ENCODE assay signal across 8 cellular contexts in the genomic region with DNA sequence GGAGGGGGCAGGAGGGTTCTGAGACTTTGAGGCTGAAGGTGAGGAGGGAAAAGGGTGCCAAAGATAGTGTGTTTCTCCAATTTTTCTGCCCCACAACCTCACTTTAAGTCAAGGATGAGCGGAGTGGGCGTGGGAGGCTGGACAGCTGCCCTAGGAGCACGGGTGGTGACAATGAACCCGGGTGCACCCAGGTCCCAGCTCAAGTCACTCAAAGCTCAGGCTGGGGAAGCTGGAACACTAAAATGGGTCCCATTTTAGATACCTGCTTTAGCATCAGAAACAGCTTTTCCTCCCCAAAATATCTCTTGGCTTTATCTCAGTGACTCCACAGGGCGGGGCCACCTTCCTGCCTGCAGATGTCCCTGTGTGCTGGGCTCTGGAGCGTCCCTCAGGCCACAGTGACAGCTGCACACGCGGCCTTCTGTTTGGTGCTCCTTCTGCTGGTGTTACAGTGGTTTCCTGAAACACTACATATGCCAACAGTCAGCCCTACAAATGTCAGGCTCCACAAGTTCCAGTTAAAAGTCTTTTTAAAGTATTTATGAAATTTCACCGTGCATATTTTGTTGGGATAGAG. TPM values are rescaled to one million over a fixed set of nuclear protein-coding genes. Genes with fewer than 3 reads are reported as not detected.
DNase-seq lines count a peak whose midpoint lies in the region.

No MANE protein-coding gene starts in this region.

- H3K4me1 Mint-ChIP-seq in activated naive CD8-positive, alpha-beta T cell treated with anti-CD3 and anti-CD28 coated beads for 36 hours: peaks cover 29% of the 10 kb centered on the region

- H3K4me3 Mint-ChIP-seq in activated naive CD8-positive, alpha-beta T cell treated with anti-CD3 and anti-CD28 coated beads for 36 hours: peak overlapping the region; percentile 45

- peaks cover 19% of the 10 kb centered on the region for H3K36me3 Mint-ChIP-seq in activated naive CD8-positive, alpha-beta T cell treated with anti-CD3 and anti-CD28 coated beads for 36 hours

- DNase-seq in DMS153 treated with DMSO at 0.1 percent for 48 hours (lab: John Stamatoyannopoulos, UW; ENCODE audit: unreplicated experiment) (peak; percentile 21), DMS153 (lab: John Stamatoyannopoulos, UW) (no peak), NAMALWA (ENCODE audit: low spot score) (peak; percentile 49), myocyte (ENCODE audit: low read depth) (peak; percentile 84), foreskin melanocyte (no peak), GM19238 (ENCODE audit: insufficient read length, low spot score) (no peak), dedifferentiated amniotic fluid mesenchymal stem cell (ENCODE audit: extremely low spot score) (no peak)
- no peak for DNase-seq in activated naive CD8-positive, alpha-beta T cell treated with anti-CD3 and anti-CD28 coated beads for 36 hours

- no peaks in the 10 kb centered on the region for H3K9me3 Mint-ChIP-seq in activated naive CD8-positive, alpha-beta T cell treated with anti-CD3 and anti-CD28 coated beads for 36 hours

- H3K27me3 Mint-ChIP-seq in activated naive CD8-positive, alpha-beta T cell treated with anti-CD3 and anti-CD28 coated beads for 36 hours: no peaks in the 10 kb centered on the region

- H3K27ac Mint-ChIP-seq in activated naive CD8-positive, alpha-beta T cell treated with anti-CD3 and anti-CD28 coated beads for 36 hours: peak overlapping the region; percentile 42

RNA-seq across cellular contexts. Expression of gene MBP, which starts 1.4 kb away (rescaled TPM):
- total RNA-seq in activated naive CD8-positive, alpha-beta T cell treated with anti-CD3 and anti-CD28 coated beads for 36 hours: 10 to 100 TPM; 41.2 to 45.9 TPM
- 3.2 and 7.2 TPM in 2 replicates for total RNA-seq in myocyte
- 8.2 TPM for polyA plus RNA-seq in myocyte (2012)

Comparison
In these comparisons a context has a peak if more than half of its experiments do, and no peak if none do; other contexts are left out.
1. DNase-seq: peak in DMS153 treated with DMSO at 0.1 percent for 48 hours (single experiment), NAMALWA (single experiment) and myocyte (single experiment); none in DMS153 (single experiment), activated naive CD8-positive, alpha-beta T cell treated with anti-CD3 and anti-CD28 coated beads for 36 hours (single experiment), foreskin melanocyte (single experiment), GM19238 (single experiment) and dedifferentiated amniotic fluid mesenchymal stem cell (single experiment).